In genomic region chr11:33368475-33368874, GRCh38 we compare ENCODE assay signal across 1 cellular context. TPM values are rescaled to one million over a fixed set of nuclear protein-coding genes. Genes with fewer than 3 reads are reported as not detected.
"Had no signal": no experiment of that assay in that cellular context is flagged by ENCODE, and none has a peak within 500 bp of the region (broad histone marks: within the 10 kb centered on the region; RNA-seq: fewer than 3 reads in every experiment).

No MANE protein-coding gene starts in this region.

RNA-seq across cellular contexts. Expression of gene KIAA1549L, which starts 7.4 kb away (rescaled TPM):
- total RNA-seq: NCI-H460 had no signal
